ENCODE assay signal across 1 cellular context in the genomic region with DNA sequence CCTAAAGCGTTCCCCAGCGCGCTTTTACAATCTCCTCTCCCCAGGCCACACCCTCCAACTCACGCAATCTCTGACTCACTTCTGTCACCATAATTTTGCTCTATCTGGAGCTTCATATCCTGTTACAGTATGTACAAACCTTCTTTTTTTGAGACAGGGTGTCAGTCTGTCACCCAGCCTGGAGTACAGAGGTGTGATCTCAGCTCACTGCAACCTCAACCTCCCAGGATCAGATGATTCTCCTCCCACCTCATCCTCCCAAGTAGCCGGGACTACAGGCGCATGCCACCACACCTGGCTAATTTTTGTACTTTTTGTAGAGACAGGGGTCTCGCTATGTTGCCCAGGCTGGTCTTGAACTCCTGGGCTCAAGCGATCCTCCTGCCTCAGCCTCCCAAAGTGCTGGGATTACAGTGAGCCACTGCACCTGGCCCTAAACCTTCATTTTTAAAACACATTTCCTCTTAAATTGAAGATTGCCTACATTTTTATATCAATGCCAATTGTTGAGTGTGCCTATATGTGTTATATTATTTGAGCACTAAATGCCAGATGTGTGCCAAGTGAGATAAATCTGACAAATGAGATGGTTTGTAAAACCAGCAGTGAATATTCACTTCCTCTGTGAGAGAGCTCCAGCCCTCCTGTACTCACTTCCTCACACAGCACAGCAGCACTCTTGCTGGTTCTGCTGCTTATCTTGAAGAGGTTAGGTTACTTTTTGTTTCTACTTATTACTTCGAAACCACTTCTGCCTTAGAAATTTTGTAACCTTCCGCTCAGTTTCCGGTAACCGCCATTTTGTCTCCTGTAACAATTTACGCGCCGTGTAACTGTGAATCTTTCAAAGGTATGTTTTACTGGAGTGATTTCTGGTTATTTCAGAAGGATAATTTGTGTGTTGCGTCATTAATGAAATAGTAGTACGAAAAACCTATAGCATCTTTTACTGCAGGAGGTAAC.
TF ChIP-seq lines count a peak whose summit lies in the region.

No MANE protein-coding gene starts in this region.

TF ChIP-seq in K562, 482 proteins besides CTCF, POLR2A, EP300 and RAD21 (continued from another document and continues in another):
- TF ChIP-seq MNT (conservative IDR thresholded peaks at IDR 0.05) (0 out of 4 replicates have a peak, but pooled peaks of 1 of the 2 experiments have one; percentile 12), AFF4 (CRISPR knock-in tag; IDR thresholded peaks at IDR 0.05) (peak; percentile 77), RBFOX2 (IDR thresholded peaks at IDR 0.05; ENCODE audit: low read depth, low read length) (peak; percentile 70), GATA2 (CRISPR knock-in tag; IDR thresholded peaks at IDR 0.05) (no peak), CXXC5 (CRISPR knock-in tag; IDR thresholded peaks at IDR 0.05) (peak; percentile 71), ZNF282 (CRISPR knock-in tag; IDR thresholded peaks at IDR 0.05) (no peak), CHD1 (IDR thresholded peaks at IDR 0.05; ENCODE audit: low read length) (no peak), KLF13 (tag; IDR thresholded peaks at IDR 0.05; ENCODE audit: borderline replicate concordance, low read depth) (no peak), ZEB2 (IDR thresholded peaks at IDR 0.05) (peak; percentile 75), ZFP36 (IDR thresholded peaks at IDR 0.05; ENCODE audit: low read depth, low read length, partially characterized antibody) (peak; percentile 27), ATF7 (IDR thresholded peaks at IDR 0.05) (peak; percentile 87), ESRRB (CRISPR knock-in tag; IDR thresholded peaks at IDR 0.05; ENCODE audit: borderline replicate concordance) (no peak), ZNF431 (CRISPR knock-in tag; IDR thresholded peaks at IDR 0.05) (no peak), SMARCA4 (IDR thresholded peaks at IDR 0.05) (peak; percentile 80), MLLT1 (IDR thresholded peaks at IDR 0.05) (peak in 1 of 2 experiments; percentile 71), ARID1B (IDR thresholded peaks at IDR 0.05) (peak; percentile 82), TBL1XR1 (IDR thresholded peaks at IDR 0.05; ENCODE audit: low read length in 2 of 2) (0 out of 4 replicates have a peak, but pooled peaks of 1 of the 2 experiments have one; percentile 52), FOXJ2 (tag; IDR thresholded peaks at IDR 0.05) (0 out of 2 replicates have a peak, but pooled peaks have one; percentile 17), GATAD2B (IDR thresholded peaks at IDR 0.05; ENCODE audit: borderline replicate concordance) (no peak; the same call in 1 of the 2 replicates), LCOR (CRISPR knock-in tag; IDR thresholded peaks at IDR 0.05) (0 out of 2 replicates have a peak, but pooled peaks have one; percentile 29), FOXK2 (conservative IDR thresholded peaks at IDR 0.05 in 1 of 2, IDR thresholded peaks at IDR 0.05 in 1 of 2; ENCODE audit: low read depth in 2 of 2) (no peak), PREB (CRISPR knock-in tag; IDR thresholded peaks at IDR 0.05) (no peak), ZNF830 (CRISPR knock-in tag; IDR thresholded peaks at IDR 0.05) (no peak), FOXA3 (CRISPR knock-in tag; conservative IDR thresholded peaks at IDR 0.05 in 1 of 2, IDR thresholded peaks at IDR 0.05 in 1 of 2) (peak in 1 of 2 experiments; percentile 51; a peak in 1 of 4 replicates), ZNF134 (CRISPR knock-in tag; conservative IDR thresholded peaks at IDR 0.05) (peak; percentile 18; the same call in 1 of the 2 replicates), HLTF (IDR thresholded peaks at IDR 0.05) (0 out of 2 replicates have a peak, but pooled peaks have one; percentile 22), POLR2B (IDR thresholded peaks at IDR 0.05; ENCODE audit: low read depth, partially characterized antibody) (peak; percentile 51), BCOR (IDR thresholded peaks at IDR 0.05) (peak; percentile 92), TFAP4 (CRISPR knock-in tag; IDR thresholded peaks at IDR 0.05; ENCODE audit: borderline replicate concordance) (peak; percentile 60; the same call in 1 of the 2 replicates), ZNF589 (CRISPR knock-in tag; IDR thresholded peaks at IDR 0.05; ENCODE audit: low read depth) (peak; percentile 47), ZNF77 (CRISPR knock-in tag; IDR thresholded peaks at IDR 0.05) (no peak), NCOA1 (IDR thresholded peaks at IDR 0.05; ENCODE audit: low read depth) (no peak; the same call in 1 of the 2 replicates), ZNF507 (tag; conservative IDR thresholded peaks at IDR 0.05) (no peak), ZNF699 (CRISPR knock-in tag; IDR thresholded peaks at IDR 0.05; ENCODE audit: insufficient replicate concordance) (no peak), NFIC (IDR thresholded peaks at IDR 0.05) (no peak), ZNF584 (CRISPR knock-in tag; IDR thresholded peaks at IDR 0.05; ENCODE audit: low read depth) (no peak)
- TF ChIP-seq, protein P1, sequence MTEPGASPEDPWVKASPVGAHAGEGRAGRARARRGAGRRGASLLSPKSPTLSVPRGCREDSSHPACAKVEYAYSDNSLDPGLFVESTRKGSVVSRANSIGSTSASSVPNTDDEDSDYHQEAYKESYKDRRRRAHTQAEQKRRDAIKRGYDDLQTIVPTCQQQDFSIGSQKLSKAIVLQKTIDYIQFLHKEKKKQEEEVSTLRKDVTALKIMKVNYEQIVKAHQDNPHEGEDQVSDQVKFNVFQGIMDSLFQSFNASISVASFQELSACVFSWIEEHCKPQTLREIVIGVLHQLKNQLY (CRISPR knock-in tag; conservative IDR thresholded peaks at IDR 0.05): no peak
- TF ChIP-seq, protein P2, sequence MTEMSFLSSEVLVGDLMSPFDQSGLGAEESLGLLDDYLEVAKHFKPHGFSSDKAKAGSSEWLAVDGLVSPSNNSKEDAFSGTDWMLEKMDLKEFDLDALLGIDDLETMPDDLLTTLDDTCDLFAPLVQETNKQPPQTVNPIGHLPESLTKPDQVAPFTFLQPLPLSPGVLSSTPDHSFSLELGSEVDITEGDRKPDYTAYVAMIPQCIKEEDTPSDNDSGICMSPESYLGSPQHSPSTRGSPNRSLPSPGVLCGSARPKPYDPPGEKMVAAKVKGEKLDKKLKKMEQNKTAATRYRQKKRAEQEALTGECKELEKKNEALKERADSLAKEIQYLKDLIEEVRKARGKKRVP (CRISPR knock-in tag; IDR thresholded peaks at IDR 0.05): peak; percentile 81; the same call in 1 of the 2 replicates
- TF ChIP-seq, protein P3, sequence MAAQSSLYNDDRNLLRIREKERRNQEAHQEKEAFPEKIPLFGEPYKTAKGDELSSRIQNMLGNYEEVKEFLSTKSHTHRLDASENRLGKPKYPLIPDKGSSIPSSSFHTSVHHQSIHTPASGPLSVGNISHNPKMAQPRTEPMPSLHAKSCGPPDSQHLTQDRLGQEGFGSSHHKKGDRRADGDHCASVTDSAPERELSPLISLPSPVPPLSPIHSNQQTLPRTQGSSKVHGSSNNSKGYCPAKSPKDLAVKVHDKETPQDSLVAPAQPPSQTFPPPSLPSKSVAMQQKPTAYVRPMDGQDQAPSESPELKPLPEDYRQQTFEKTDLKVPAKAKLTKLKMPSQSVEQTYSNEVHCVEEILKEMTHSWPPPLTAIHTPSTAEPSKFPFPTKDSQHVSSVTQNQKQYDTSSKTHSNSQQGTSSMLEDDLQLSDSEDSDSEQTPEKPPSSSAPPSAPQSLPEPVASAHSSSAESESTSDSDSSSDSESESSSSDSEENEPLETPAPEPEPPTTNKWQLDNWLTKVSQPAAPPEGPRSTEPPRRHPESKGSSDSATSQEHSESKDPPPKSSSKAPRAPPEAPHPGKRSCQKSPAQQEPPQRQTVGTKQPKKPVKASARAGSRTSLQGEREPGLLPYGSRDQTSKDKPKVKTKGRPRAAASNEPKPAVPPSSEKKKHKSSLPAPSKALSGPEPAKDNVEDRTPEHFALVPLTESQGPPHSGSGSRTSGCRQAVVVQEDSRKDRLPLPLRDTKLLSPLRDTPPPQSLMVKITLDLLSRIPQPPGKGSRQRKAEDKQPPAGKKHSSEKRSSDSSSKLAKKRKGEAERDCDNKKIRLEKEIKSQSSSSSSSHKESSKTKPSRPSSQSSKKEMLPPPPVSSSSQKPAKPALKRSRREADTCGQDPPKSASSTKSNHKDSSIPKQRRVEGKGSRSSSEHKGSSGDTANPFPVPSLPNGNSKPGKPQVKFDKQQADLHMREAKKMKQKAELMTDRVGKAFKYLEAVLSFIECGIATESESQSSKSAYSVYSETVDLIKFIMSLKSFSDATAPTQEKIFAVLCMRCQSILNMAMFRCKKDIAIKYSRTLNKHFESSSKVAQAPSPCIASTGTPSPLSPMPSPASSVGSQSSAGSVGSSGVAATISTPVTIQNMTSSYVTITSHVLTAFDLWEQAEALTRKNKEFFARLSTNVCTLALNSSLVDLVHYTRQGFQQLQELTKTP (IDR thresholded peaks at IDR 0.05; ENCODE audit: low read depth in 1 of 2, partially characterized antibody in 2 of 2): peak in 1 of 2 experiments; percentile 65
